2 cellular contexts compared by ENCODE assay signal in the genomic region with DNA sequence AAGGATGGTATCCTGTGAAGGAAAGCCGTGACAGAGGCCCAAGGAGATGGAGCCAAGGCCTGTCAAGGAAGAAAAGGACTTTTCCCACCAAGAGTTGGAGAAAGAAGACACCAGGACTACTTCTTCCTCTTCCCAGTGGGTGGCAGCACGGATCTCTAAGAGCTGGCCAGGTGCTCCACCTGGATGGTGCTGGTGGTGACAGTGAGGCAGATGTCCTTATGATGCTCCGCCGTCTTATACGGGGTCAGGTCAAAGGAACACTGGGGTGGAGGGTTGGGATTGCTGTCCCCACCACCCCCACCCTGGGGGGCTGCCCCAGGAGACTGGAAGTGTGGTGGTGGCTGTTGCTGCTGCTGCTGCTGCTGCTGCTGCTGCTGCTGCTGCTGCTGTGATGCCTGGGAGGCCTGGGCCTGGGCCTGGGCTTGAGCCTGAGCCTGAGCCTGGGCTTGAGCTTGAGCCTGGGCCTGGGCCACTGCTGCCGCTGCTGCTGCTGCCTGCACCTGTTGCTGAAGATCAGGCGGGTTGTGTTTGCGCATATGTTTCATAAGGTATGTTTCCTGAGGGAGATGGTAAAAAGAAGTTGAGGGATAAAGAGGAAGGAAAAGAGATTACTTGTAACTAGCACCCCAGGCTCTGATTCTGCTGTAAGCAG.
TF ChIP-seq lines count a peak whose summit lies in the region.

No MANE protein-coding gene starts in this region.

TF ChIP-seq in IMR-90, 13 proteins besides CTCF, POLR2A, EP300 and RAD21:
- no peak for TF ChIP-seq SMC3 (IDR thresholded peaks at IDR 0.05; ENCODE audit: low read depth, low read length)
- TF ChIP-seq MAFK (IDR thresholded peaks at IDR 0.05; ENCODE audit: low read depth, low read length) = no peak
- TF ChIP-seq MAZ (IDR thresholded peaks at IDR 0.05; ENCODE audit: borderline replicate concordance, low read depth, low read length) = no peak
- no peak for TF ChIP-seq FOS (IDR thresholded peaks at IDR 0.05; ENCODE audit: low read depth, low read length)
- TF ChIP-seq, protein P1, sequence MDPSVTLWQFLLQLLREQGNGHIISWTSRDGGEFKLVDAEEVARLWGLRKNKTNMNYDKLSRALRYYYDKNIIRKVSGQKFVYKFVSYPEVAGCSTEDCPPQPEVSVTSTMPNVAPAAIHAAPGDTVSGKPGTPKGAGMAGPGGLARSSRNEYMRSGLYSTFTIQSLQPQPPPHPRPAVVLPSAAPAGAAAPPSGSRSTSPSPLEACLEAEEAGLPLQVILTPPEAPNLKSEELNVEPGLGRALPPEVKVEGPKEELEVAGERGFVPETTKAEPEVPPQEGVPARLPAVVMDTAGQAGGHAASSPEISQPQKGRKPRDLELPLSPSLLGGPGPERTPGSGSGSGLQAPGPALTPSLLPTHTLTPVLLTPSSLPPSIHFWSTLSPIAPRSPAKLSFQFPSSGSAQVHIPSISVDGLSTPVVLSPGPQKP (IDR thresholded peaks at IDR 0.05; ENCODE audit: borderline replicate concordance, low read depth, low read length) = no peak
- TF ChIP-seq USF2 (IDR thresholded peaks at IDR 0.05; ENCODE audit: low read depth, low read length) = no peak
- TF ChIP-seq CEBPB (IDR thresholded peaks at IDR 0.05; ENCODE audit: low read depth, low read length) = no peak
- no peak for TF ChIP-seq RFX5 (IDR thresholded peaks at IDR 0.05; ENCODE audit: low read depth, low read length)
- no peak for TF ChIP-seq RCOR1 (IDR thresholded peaks at IDR 0.05; ENCODE audit: insufficient replicate concordance, low read length)
- no peak for TF ChIP-seq BHLHE40 (IDR thresholded peaks at IDR 0.05; ENCODE audit: low read depth, low read length)
- no peak for TF ChIP-seq NFE2L2 (IDR thresholded peaks at IDR 0.05; ENCODE audit: low read depth, low read length)
- no peak for TF ChIP-seq MXI1 (IDR thresholded peaks at IDR 0.05; ENCODE audit: borderline replicate concordance, low read depth, low read length)
- no peak for TF ChIP-seq CHD1 (IDR thresholded peaks at IDR 0.05; ENCODE audit: low read depth, low read length)

TF ChIP-seq in K562, 482 proteins besides CTCF, POLR2A, EP300 and RAD21:
- TF ChIP-seq CCNT2 (IDR thresholded peaks at IDR 0.05; ENCODE audit: borderline replicate concordance, extremely low read depth, insufficient read length, low read depth, low read length) = no peak
- TF ChIP-seq SMARCB1 (IDR thresholded peaks at IDR 0.05; ENCODE audit: insufficient read length, low read depth) = no peak
- TF ChIP-seq TOE1 (IDR thresholded peaks at IDR 0.05; ENCODE audit: borderline replicate concordance) = no peak
- TF ChIP-seq TOE1 (CRISPR knock-in tag; IDR thresholded peaks at IDR 0.05; ENCODE audit: borderline replicate concordance, low read depth) = no peak
- no peak for TF ChIP-seq TEAD2 (tag; IDR thresholded peaks at IDR 0.05)
- no peak for TF ChIP-seq MCM5 (IDR thresholded peaks at IDR 0.05; ENCODE audit: low read depth)
- TF ChIP-seq NELFE (IDR thresholded peaks at IDR 0.05; ENCODE audit: insufficient read depth, insufficient read length) = no peak
- TF ChIP-seq FOXK2 (conservative IDR thresholded peaks at IDR 0.05 in 1 of 2, IDR thresholded peaks at IDR 0.05 in 1 of 2; ENCODE audit: low read depth in 2 of 2) = no peak
- no peak for TF ChIP-seq EWSR1 (IDR thresholded peaks at IDR 0.05; ENCODE audit: borderline replicate concordance, low read depth, partially characterized antibody)
